Comparison of ENCODE assay signal across 2 cellular contexts in genomic region chr9:69745716-69746538, GRCh38.
TF ChIP-seq lines count a peak whose summit lies in the region.

No MANE protein-coding gene starts in this region.

TF ChIP-seq in H1, 55 proteins besides CTCF, POLR2A, EP300 and RAD21 (continued from another document):
- TF ChIP-seq SIN3A (conservative IDR thresholded peaks at IDR 0.05 in 1 of 2, IDR thresholded peaks at IDR 0.05 in 1 of 2; ENCODE audit: low read depth in 1 of 2, low read length in 2 of 2) (no peak), ATF3 (IDR thresholded peaks at IDR 0.05; ENCODE audit: insufficient read depth, low read depth, low read length) (no peak), CREB1 (IDR thresholded peaks at IDR 0.05) (no peak), JUND (IDR thresholded peaks at IDR 0.05; ENCODE audit: low read length) (no peak), POU5F1 (IDR thresholded peaks at IDR 0.05; ENCODE audit: low read depth, low read length) (no peak), SIRT6 (IDR thresholded peaks at IDR 0.05; ENCODE audit: low read length) (no peak), SRF (IDR thresholded peaks at IDR 0.05; ENCODE audit: low read depth, low read length) (no peak), CHD7 (IDR thresholded peaks at IDR 0.05; ENCODE audit: insufficient replicate concordance, low read length) (no peak), BACH1 (IDR thresholded peaks at IDR 0.05; ENCODE audit: low read length) (no peak)

TF ChIP-seq in GM12891, 5 proteins besides CTCF, POLR2A, EP300 and RAD21 (continued from another document):
- no peak for TF ChIP-seq PAX5 (IDR thresholded peaks at IDR 0.05; ENCODE audit: insufficient read depth, low read length, severe bottlenecking)
